Comparison of ENCODE assay signal across 26 cellular contexts in the genomic region with DNA sequence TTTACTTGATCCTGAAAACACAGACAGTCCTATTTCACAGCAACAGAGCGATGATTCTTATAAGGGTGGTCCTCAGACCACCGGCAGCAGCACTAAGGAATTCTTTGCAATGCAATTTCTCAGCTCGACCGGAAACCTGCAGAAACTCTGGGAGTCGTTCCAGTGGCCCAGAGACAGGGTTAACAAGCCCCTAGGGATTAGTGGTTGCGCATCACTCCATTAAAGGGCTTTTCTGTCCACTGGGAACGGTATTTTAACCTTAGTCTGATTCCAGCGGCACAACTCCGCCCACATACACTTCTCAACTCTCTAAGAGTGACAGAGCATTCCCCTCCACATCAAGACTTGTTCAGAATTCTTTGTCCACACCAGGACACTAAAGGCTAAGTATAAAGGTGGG.
"Had no signal": no experiment of that assay in that cellular context is flagged by ENCODE, and none has a peak within 500 bp of the region (broad histone marks: within the 10 kb centered on the region; RNA-seq: fewer than 3 reads in every experiment).

No MANE protein-coding gene starts in this region.

- H3K9ac ChIP-seq: neural progenitor cell had no signal

- H3K4me3 ChIP-seq: lung, neural progenitor cell, pancreas, prostate gland, tibial nerve, upper lobe of right lung, vagina had no signal

- DNase-seq: effector CD4-positive, alpha-beta T cell; endodermal cell; erythroblast; foreskin keratinocyte; immature natural killer cell; kidney; left cardiac atrium; left ventricle myocardium superior; mesenchymal stem cell; midbrain; nucleus accumbens; pancreas; retina; stimulated activated CD4-positive, alpha-beta T cell treated with anti-CD3 and anti-CD28 coated beads, Interleukin-2, amount 100 ng/mL, for 24 hours; stimulated activated CD4-positive, alpha-beta T cell treated with anti-CD3 and anti-CD28 coated beads, Interleukin-4, amount 100 ng/mL, for 4 hours; stimulated activated naive B cell treated with anti-CD40 and anti-IgM and Interleukin-4, amounts not matched to agents 10 μg/mL and 1 μg/mL and 100 μg/mL, for 72 hours; stimulated activated naive CD8-positive, alpha-beta T cell treated with anti-CD3 and anti-CD28 coated beads, Interleukin-15, amount 100 ng/mL, for 72 hours; upper lobe of right lung had no signal

- H3K4me2 ChIP-seq: neural progenitor cell had no signal

- H3K36me3 ChIP-seq: neural progenitor cell, pancreas, prostate gland, tibial nerve, upper lobe of right lung, vagina had no signal

- H2AFZ ChIP-seq: neural progenitor cell had no signal

- H3K9me3 ChIP-seq: pancreas, prostate gland, testis, upper lobe of right lung, vagina had no signal

- H3K27ac ChIP-seq: foreskin keratinocyte, neural progenitor cell, pancreas, prostate gland, testis, tibial nerve, upper lobe of right lung, vagina had no signal

- ATAC-seq: foreskin keratinocyte; left cardiac atrium; left ventricle myocardium superior; natural killer cell treated with Interleukin-12 subunit alpha and Interleukin-12 subunit beta and Interleukin-15 and Interleukin-18, amount 100 ng/mL, for 72 hours; pancreas; sciatic nerve; stimulated activated naive B cell treated with anti-CD40 and anti-IgM and Interleukin-4, amounts not matched to agents 10 μg/mL and 1 μg/mL and 100 μg/mL, for 72 hours; stimulated activated naive CD8-positive, alpha-beta T cell treated with anti-CD3 and anti-CD28 coated beads, Interleukin-15, amount 100 ng/mL, for 72 hours; upper lobe of right lung had no signal

- H3K27me3 ChIP-seq: foreskin keratinocyte, neural progenitor cell, pancreas, testis, upper lobe of right lung, vagina had no signal

- H3K4me1 ChIP-seq: foreskin keratinocyte, neural progenitor cell, pancreas, prostate gland, testis, tibial nerve, upper lobe of right lung, vagina had no signal
